19 cellular contexts compared by ENCODE assay signal in genomic region chr5:133482033-133482432, GRCh38.
A peak's percentile ranks its signal among the peaks of the same experiment; 100 is the strongest.
DNase-seq lines count a peak whose midpoint lies in the region; FAIRE-seq and TF ChIP-seq lines count a peak whose summit lies in the region.
"Had no signal": no experiment of that assay in that cellular context is flagged by ENCODE, and none has a peak within 500 bp of the region (broad histone marks: within the 10 kb centered on the region; RNA-seq: fewer than 3 reads in every experiment).

No MANE protein-coding gene starts in this region.

- H3K27ac ChIP-seq in endothelial cell of umbilical vein (ENCODE audit: insufficient read depth, low read depth, low read length) (peak overlapping the region; percentile 22), right atrium auricular region (no peak overlapping the region)
- H3K27ac ChIP-seq: BLaER1 treated with 17β-estradiol and CSF1 and Interleukin-3, amounts not matched to agents 10 nM and 100 nM; HL-60 had no signal

- H3K4me2 ChIP-seq in endothelial cell of umbilical vein (ENCODE audit: insufficient read depth, low read length) = peak overlapping the region; percentile 49
- H3K4me2 ChIP-seq: BLaER1 treated with 17β-estradiol and CSF1 and Interleukin-3, amounts not matched to agents 10 nM and 100 nM had no signal

- H3K36me3 ChIP-seq in bronchial epithelial cell (ENCODE audit: control insufficient read depth, insufficient read depth, low read length) (no peaks in the 10 kb centered on the region), endothelial cell of umbilical vein (ENCODE audit: control insufficient read depth in 2 of 2, extremely low read depth in 1 of 2, insufficient read depth in 2 of 2, low read length in 2 of 2) (no peaks in the 10 kb centered on the region), Caco-2 (ENCODE audit: control insufficient read depth, insufficient read depth, low read length) (no peaks in the 10 kb centered on the region), right atrium auricular region (no peaks in the 10 kb centered on the region)
- H3K36me3 ChIP-seq: BLaER1 treated with 17β-estradiol and CSF1 and Interleukin-3, amounts not matched to agents 10 nM and 100 nM had no signal

- no peaks in the 10 kb centered on the region for H3K79me2 ChIP-seq in endothelial cell of umbilical vein (ENCODE audit: control insufficient read depth, insufficient read depth, low read length)

- H3K4me1 Mint-ChIP-seq in Caco-2 (ENCODE audit: low read depth, unreplicated experiment) = no peaks in the 10 kb centered on the region
- H3K4me1 Mint-ChIP-seq: CD4-positive, CD25-positive, alpha-beta regulatory T cell had no signal

- H2AFZ ChIP-seq in endothelial cell of umbilical vein (ENCODE audit: low read depth, low read length) = no peak overlapping the region

- peaks cover 14% of the 10 kb centered on the region for H3K4me1 ChIP-seq in endothelial cell of umbilical vein (ENCODE audit: control insufficient read depth, extremely low read depth, insufficient read depth, low read length)
- H3K4me1 ChIP-seq in Caco-2 = peaks cover 9% of the 10 kb centered on the region
- H3K4me1 ChIP-seq in right atrium auricular region = no peaks in the 10 kb centered on the region

- intact Hi-C loops in endothelial cell of umbilical vein (cut with micrococcal nuclease) = loop anchor here (1.0 kb wide), 1 partner anchor 24 kb away; no protein-coding TSS in a partner anchor
- intact Hi-C loops in Caco-2 (cut with micrococcal nuclease; ENCODE audit: unreplicated experiment) = no loop called here

- peaks cover 4% of the 10 kb centered on the region for H3K27me3 Mint-ChIP-seq in Caco-2 (ENCODE audit: insufficient read depth, unreplicated experiment)

- dilution Hi-C loops in endothelial cell of umbilical vein (cut with MboI; ENCODE audit: extremely low pct_ligation_motif_present, low sequenced_read_pairs) = no loop called here

- H3K4me3 Mint-ChIP-seq in Caco-2 (ENCODE audit: unreplicated experiment) = no peak overlapping the region
- H3K4me3 Mint-ChIP-seq: CD4-positive, CD25-positive, alpha-beta regulatory T cell; HFFc6 had no signal

- CTCF ChIA-PET in endothelial cell of umbilical vein (lab: Charles Lee) (interaction anchor here (0.6 to 1.8 kb wide), 5 partner anchors 14 to 239 kb away, joined by 3 to 9 read pairs (median 5); no protein-coding TSS in a partner anchor), GM10248 (lab: Yijun Ruan, JAX) (interaction anchor here (1.1 to 1.6 kb wide), 2 partner anchors 12 to 272 kb away, joined by 3 to 4 read pairs; no protein-coding TSS in a partner anchor), Caco-2 (lab: Charles Lee) (interaction anchor here (0.7 kb wide), 1 partner anchor 11 kb away, joined by 8 read pairs; no protein-coding TSS in a partner anchor)

- BruUV-seq in endothelial cell of umbilical vein (replicated peaks; lab: Mats Ljungman, UMichigan) (no TSS peak), Caco-2 (replicated peaks; lab: Mats Ljungman, UMichigan) (no TSS peak)

- FAIRE-seq in bronchial epithelial cell (lab: Jason Lieb, UNC) (peak; percentile 52), endothelial cell of umbilical vein (lab: Jason Lieb, UNC) (peak; percentile 82)
- FAIRE-seq: G401.6, GM12892, GM19239 had no signal

- no peak for TF ChIP-seq CTCF in bronchial epithelial cell (IDR thresholded peaks at IDR 0.05; ENCODE audit: insufficient read depth, low read length, severe bottlenecking)
- no peak for TF ChIP-seq CTCF in endothelial cell of umbilical vein (IDR thresholded peaks at IDR 0.05; ENCODE audit: extremely low read depth in 1 of 2, insufficient read depth in 1 of 2, low read depth in 1 of 2, low read length in 2 of 2)
- TF ChIP-seq CTCF in GM10248 (IDR thresholded peaks at IDR 0.05; ENCODE audit: control extremely low read depth, extremely low read depth, low read depth, missing control alignments) = no peak
- no peak for TF ChIP-seq CTCF in Caco-2 (IDR thresholded peaks at IDR 0.05; ENCODE audit: insufficient read depth in 1 of 2, low read depth in 1 of 2, low read length in 1 of 2, severe bottlenecking in 1 of 2, unreplicated experiment in 1 of 2)
- TF ChIP-seq CTCF in right atrium auricular region (IDR thresholded peaks at IDR 0.05) = no peak

- no peak for TF ChIP-seq POLR2A in endothelial cell of umbilical vein (IDR thresholded peaks at IDR 0.05; ENCODE audit: low read depth, low read length)

- DNase-seq in activated CD8-positive, alpha-beta memory T cell treated with anti-CD3 and anti-CD28 coated beads for 24 hours = peak; percentile 5
- DNase-seq in activated CD8-positive, alpha-beta memory T cell treated with anti-CD3 and anti-CD28 coated beads, Interleukin-2, amount 50 U/mL, for 48 hours = no peak
- no peak for DNase-seq in bronchial epithelial cell (ENCODE audit: low read depth)
- DNase-seq in endothelial cell of umbilical vein (ENCODE audit: low read depth, low spot score) = peak; percentile 85
- peak; percentile 11 to 74 for DNase-seq in lung microvascular endothelial cell (ENCODE audit: low read depth in 2 of 2)
- DNase-seq in GM10248 (ENCODE audit: extremely low spot score) = no peak
- no peak for DNase-seq in Caco-2
- no peak for DNase-seq in right atrium auricular region (ENCODE audit: low spot score)
- DNase-seq: 8988T; CD4-positive, CD25-positive, alpha-beta regulatory T cell; DMS79; EL; HCEC 1CT; HFFc6 had no signal

- H3K4me3 ChIP-seq in bronchial epithelial cell (ENCODE audit: low read depth, low read length) = no peak overlapping the region
- no peak overlapping the region for H3K4me3 ChIP-seq in endothelial cell of umbilical vein (replicated peaks in 1 of 3; ENCODE audit: insufficient read depth in 1 of 3, low read depth in 1 of 3, low read length in 3 of 3)
- H3K4me3 ChIP-seq in Caco-2 (ENCODE audit: low read depth, low read length) = no peak overlapping the region
- H3K4me3 ChIP-seq in right atrium auricular region = no peak overlapping the region
- H3K4me3 ChIP-seq: BLaER1 treated with 17β-estradiol and CSF1 and Interleukin-3, amounts not matched to agents 10 nM and 100 nM had no signal

- no peaks in the 10 kb centered on the region for H3K36me3 Mint-ChIP-seq in Caco-2 (ENCODE audit: insufficient read depth, unreplicated experiment)
- H3K36me3 Mint-ChIP-seq: CD4-positive, CD25-positive, alpha-beta regulatory T cell had no signal

- POLR2A ChIA-PET in endothelial cell of umbilical vein (lab: Charles Lee) (interaction anchor here (0.6 to 0.7 kb wide), 2 partner anchors 49 to 732 kb away, joined by 3 to 6 read pairs; no protein-coding TSS in a partner anchor), GM10248 (lab: Yijun Ruan, JAX) (interaction anchor here (0.6 kb wide), 1 partner anchor 13 kb away, joined by 3 read pairs; no protein-coding TSS in a partner anchor), Caco-2 (lab: Charles Lee) (no interaction called here)

- H3K9ac ChIP-seq in endothelial cell of umbilical vein (replicated peaks; ENCODE audit: extremely low read depth, insufficient read depth, low read length) = peak overlapping the region; percentile 20
- H3K9ac ChIP-seq: BLaER1 treated with 17β-estradiol and CSF1 and Interleukin-3, amounts not matched to agents 10 nM and 100 nM had no signal

- H3K27me3 ChIP-seq in bronchial epithelial cell (ENCODE audit: control insufficient read depth, insufficient read depth, low read length) (no peaks in the 10 kb centered on the region), endothelial cell of umbilical vein (ENCODE audit: control insufficient read depth in 2 of 2, insufficient read depth in 2 of 2, low read length in 2 of 2) (peaks cover 0 to 5% of the 10 kb centered on the region in 2 experiments), Caco-2 (replicated peaks; ENCODE audit: control insufficient read depth, insufficient read depth, low read length) (no peaks in the 10 kb centered on the region; the same call in 1 of the 2 replicates), right atrium auricular region (no peaks in the 10 kb centered on the region)
- H3K27me3 ChIP-seq: BLaER1 treated with 17β-estradiol and CSF1 and Interleukin-3, amounts not matched to agents 10 nM and 100 nM had no signal

- H3K9me3 ChIP-seq in endothelial cell of umbilical vein (replicated peaks; ENCODE audit: control insufficient read depth, insufficient read depth, low read length) = no peaks in the 10 kb centered on the region
- no peaks in the 10 kb centered on the region for H3K9me3 ChIP-seq in Caco-2
- H3K9me3 ChIP-seq in right atrium auricular region = no peaks in the 10 kb centered on the region

- no peaks in the 10 kb centered on the region for H4K20me1 ChIP-seq in endothelial cell of umbilical vein (replicated peaks; ENCODE audit: control insufficient read depth, extremely low read depth, insufficient read depth, low read length)
- H4K20me1 ChIP-seq: BLaER1 treated with 17β-estradiol and CSF1 and Interleukin-3, amounts not matched to agents 10 nM and 100 nM had no signal

- H3K9me1 ChIP-seq in endothelial cell of umbilical vein (replicated peaks; ENCODE audit: control insufficient read depth, extremely low read depth, insufficient read depth, low read length) = no peaks in the 10 kb centered on the region

- no peak overlapping the region for H3K27ac Mint-ChIP-seq in Caco-2 (ENCODE audit: unreplicated experiment)
- H3K27ac Mint-ChIP-seq: CD4-positive, CD25-positive, alpha-beta regulatory T cell; HFFc6 had no signal

- H3K9me3 Mint-ChIP-seq in Caco-2 (ENCODE audit: unreplicated experiment) = no peaks in the 10 kb centered on the region
- H3K9me3 Mint-ChIP-seq: CD4-positive, CD25-positive, alpha-beta regulatory T cell; HFFc6 had no signal

TF ChIP-seq in endothelial cell of umbilical vein, 7 proteins besides CTCF, POLR2A, EP300 and RAD21:
- TF ChIP-seq EZH2 (IDR thresholded peaks at IDR 0.05; ENCODE audit: borderline replicate concordance, low read depth, low read length, severe bottlenecking) = no peak
- TF ChIP-seq GATA2 (IDR thresholded peaks at IDR 0.05; ENCODE audit: insufficient read depth, insufficient read length, low read depth, low read length) = peak; percentile 74
- no peak for TF ChIP-seq MAX (IDR thresholded peaks at IDR 0.05; ENCODE audit: insufficient read depth, insufficient read length)
- no peak for TF ChIP-seq MYC (IDR thresholded peaks at IDR 0.05; ENCODE audit: low read depth, low read length)
- peak; percentile 30 for TF ChIP-seq POLR2AphosphoS5 (IDR thresholded peaks at IDR 0.05; ENCODE audit: insufficient read depth, low read depth, low read length)

Comparison
In these comparisons a context has a peak if more than half of its experiments do, and no peak if none do; other contexts are left out.
1. DNase-seq: peak in activated CD8-positive, alpha-beta memory T cell treated with anti-CD3 and anti-CD28 coated beads for 24 hours (single experiment), endothelial cell of umbilical vein (single experiment) and lung microvascular endothelial cell (2 of 2); none in activated CD8-positive, alpha-beta memory T cell treated with anti-CD3 and anti-CD28 coated beads, Interleukin-2, amount 50 U/mL, for 48 hours (single experiment), bronchial epithelial cell (single experiment), GM10248 (single experiment), Caco-2 (0 of 2) and right atrium auricular region (single experiment).